In the genomic region with DNA sequence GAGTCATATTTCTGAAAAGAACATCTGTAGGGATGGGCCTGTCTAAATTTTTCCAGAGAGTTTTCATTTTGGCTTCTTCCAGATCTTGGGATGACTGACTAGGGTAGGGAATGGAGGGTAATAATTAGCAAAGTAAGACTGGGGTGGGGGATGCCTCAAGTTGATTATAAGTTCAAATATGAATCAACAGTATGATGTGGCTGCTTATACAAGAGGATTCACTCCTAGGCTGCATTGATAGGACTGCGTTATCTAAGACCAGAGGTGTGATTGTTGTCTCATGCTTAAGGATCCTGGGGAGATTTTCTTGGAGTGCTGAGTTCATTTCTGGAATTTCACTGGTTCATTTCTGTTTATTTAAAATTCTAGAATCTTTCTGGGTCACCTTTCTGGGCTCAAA, we compare ENCODE assay signal across 17 cellular contexts.
DNase-seq lines count a peak whose midpoint lies in the region; ATAC-seq, FAIRE-seq and TF ChIP-seq lines count a peak whose summit lies in the region.
"Had no signal": no experiment of that assay in that cellular context is flagged by ENCODE, and none has a peak within 500 bp of the region (broad histone marks: within the 10 kb centered on the region; RNA-seq: fewer than 3 reads in every experiment).

No MANE protein-coding gene starts in this region.

- FAIRE-seq in RCC 7860 (lab: Jason Lieb, UNC) = no peak
- FAIRE-seq: A204.1, K562 had no signal

- H3K36me3 Mint-ChIP-seq in chondrocyte (ENCODE audit: low read depth) = no peaks in the 10 kb centered on the region
- H3K36me3 Mint-ChIP-seq in osteocyte (ENCODE audit: unreplicated experiment) = no peaks in the 10 kb centered on the region
- H3K36me3 Mint-ChIP-seq in immature natural killer cell = no peaks in the 10 kb centered on the region
- H3K36me3 Mint-ChIP-seq: T-cell had no signal

- H3K4me1 Mint-ChIP-seq in chondrocyte (ENCODE audit: low read depth) (peaks cover 26% of the 10 kb centered on the region), osteocyte (ENCODE audit: unreplicated experiment) (peaks cover 13% of the 10 kb centered on the region), immature natural killer cell (no peaks in the 10 kb centered on the region)
- H3K4me1 Mint-ChIP-seq: T-cell had no signal

- H3K27me3 Mint-ChIP-seq in chondrocyte (ENCODE audit: low read depth) (no peaks in the 10 kb centered on the region), osteocyte (ENCODE audit: unreplicated experiment) (no peaks in the 10 kb centered on the region), immature natural killer cell (ENCODE audit: low read depth in 3 of 3) (peaks cover 0 to 11% (median 2%) of the 10 kb centered on the region in 3 donors)

- DNase-seq in ELR (ENCODE audit: low read depth) (peak; percentile 31), RCC 7860 (ENCODE audit: low spot score) (peak; percentile 11), chondrocyte (ENCODE audit: low spot score) (no peak), osteocyte (ENCODE audit: extremely low spot score, unreplicated experiment) (no peak), Right ventricle myocardium superior (no peak), NCI-H2029 (lab: John Stamatoyannopoulos, UW) (no peak), immature natural killer cell (no peak)
- DNase-seq: BE2C, NCI-H1436, NCI-H187 treated with DMSO at 0.1 percent for 48 hours, NCI-H2227 treated with DMSO at 0.1 percent for 48 hours, NCI-H524 treated with DMSO at 0.1 percent for 48 hours, OCI-M1, SIG-M5, T-cell had no signal

- TF ChIP-seq CTCF in chondrocyte (IDR thresholded peaks at IDR 0.05) = no peak
- TF ChIP-seq CTCF in osteocyte (IDR thresholded peaks at IDR 0.05) = no peak

- no peak overlapping the region for H3K4me3 Mint-ChIP-seq in chondrocyte (ENCODE audit: unreplicated experiment)
- no peak overlapping the region for H3K4me3 Mint-ChIP-seq in osteocyte (ENCODE audit: unreplicated experiment)
- H3K4me3 Mint-ChIP-seq in immature natural killer cell = no peak overlapping the region
- H3K4me3 Mint-ChIP-seq: T-cell had no signal

- H3K27ac Mint-ChIP-seq in chondrocyte (ENCODE audit: unreplicated experiment) (peak overlapping the region; percentile 79), osteocyte (ENCODE audit: unreplicated experiment) (peak overlapping the region; percentile 9), immature natural killer cell (no peak overlapping the region)
- H3K27ac Mint-ChIP-seq: T-cell had no signal

- H3K9me3 Mint-ChIP-seq in chondrocyte (ENCODE audit: low read depth) (no peaks in the 10 kb centered on the region), osteocyte (ENCODE audit: unreplicated experiment) (no peaks in the 10 kb centered on the region), immature natural killer cell (no peaks in the 10 kb centered on the region)
- H3K9me3 Mint-ChIP-seq: T-cell had no signal

- ATAC-seq in Right ventricle myocardium superior (ENCODE audit: poor library complexity) = no peak
- ATAC-seq: K562, T-cell had no signal

- intact Hi-C loops in Right ventricle myocardium superior (cut with DNase I) = no loop called here

Comparison
In these comparisons a context has a peak if more than half of its experiments do, and no peak if none do; other contexts are left out.
1. DNase-seq: peak in ELR (single experiment) and RCC 7860 (single experiment); none in chondrocyte (single experiment), osteocyte (single experiment), Right ventricle myocardium superior (single experiment), NCI-H2029 (single experiment) and immature natural killer cell (0 of 3).
2. H3K27ac Mint-ChIP-seq: peak in chondrocyte (single experiment) and osteocyte (single experiment); none in immature natural killer cell (0 of 6).